In genomic region chr21:41726970-41727783, GRCh38 we compare ENCODE assay signal across 1 cellular context.
A peak's percentile ranks its signal among the peaks of the same experiment; 100 is the strongest.
TF ChIP-seq lines count a peak whose summit lies in the region.

No MANE protein-coding gene starts in this region.

TF ChIP-seq in K562, 482 proteins besides CTCF, POLR2A, EP300 and RAD21 (continued from another document):
- TF ChIP-seq, protein P1, sequence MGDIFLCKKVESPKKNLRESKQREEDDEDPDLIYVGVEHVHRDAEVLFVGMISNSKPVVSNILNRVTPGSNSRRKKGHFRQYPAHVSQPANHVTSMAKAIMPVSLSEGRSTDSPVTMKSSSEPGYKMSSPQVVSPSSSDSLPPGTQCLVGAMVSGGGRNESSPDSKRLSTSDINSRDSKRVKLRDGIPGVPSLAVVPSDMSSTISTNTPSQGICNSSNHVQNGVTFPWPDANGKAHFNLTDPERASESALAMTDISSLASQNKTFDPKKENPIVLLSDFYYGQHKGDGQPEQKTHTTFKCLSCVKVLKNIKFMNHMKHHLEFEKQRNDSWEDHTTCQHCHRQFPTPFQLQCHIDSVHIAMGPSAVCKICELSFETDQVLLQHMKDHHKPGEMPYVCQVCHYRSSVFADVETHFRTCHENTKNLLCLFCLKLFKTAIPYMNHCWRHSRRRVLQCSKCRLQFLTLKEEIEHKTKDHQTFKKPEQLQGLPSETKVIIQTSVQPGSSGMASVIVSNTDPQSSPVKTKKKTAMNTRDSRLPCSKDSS (IDR thresholded peaks at IDR 0.05; ENCODE audit: low read depth, partially characterized antibody) = no peak
- TF ChIP-seq, protein P2, sequence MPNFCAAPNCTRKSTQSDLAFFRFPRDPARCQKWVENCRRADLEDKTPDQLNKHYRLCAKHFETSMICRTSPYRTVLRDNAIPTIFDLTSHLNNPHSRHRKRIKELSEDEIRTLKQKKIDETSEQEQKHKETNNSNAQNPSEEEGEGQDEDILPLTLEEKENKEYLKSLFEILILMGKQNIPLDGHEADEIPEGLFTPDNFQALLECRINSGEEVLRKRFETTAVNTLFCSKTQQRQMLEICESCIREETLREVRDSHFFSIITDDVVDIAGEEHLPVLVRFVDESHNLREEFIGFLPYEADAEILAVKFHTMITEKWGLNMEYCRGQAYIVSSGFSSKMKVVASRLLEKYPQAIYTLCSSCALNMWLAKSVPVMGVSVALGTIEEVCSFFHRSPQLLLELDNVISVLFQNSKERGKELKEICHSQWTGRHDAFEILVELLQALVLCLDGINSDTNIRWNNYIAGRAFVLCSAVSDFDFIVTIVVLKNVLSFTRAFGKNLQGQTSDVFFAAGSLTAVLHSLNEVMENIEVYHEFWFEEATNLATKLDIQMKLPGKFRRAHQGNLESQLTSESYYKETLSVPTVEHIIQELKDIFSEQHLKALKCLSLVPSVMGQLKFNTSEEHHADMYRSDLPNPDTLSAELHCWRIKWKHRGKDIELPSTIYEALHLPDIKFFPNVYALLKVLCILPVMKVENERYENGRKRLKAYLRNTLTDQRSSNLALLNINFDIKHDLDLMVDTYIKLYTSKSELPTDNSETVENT (CRISPR knock-in tag; IDR thresholded peaks at IDR 0.05) = 0 out of 2 replicates have a peak, but pooled peaks have one; percentile 9
- no peak for TF ChIP-seq SMARCB1 (IDR thresholded peaks at IDR 0.05; ENCODE audit: insufficient read length, low read depth)
